In genomic region chr7:150404172-150404784, GRCh38 we compare ENCODE assay signal across 8 cellular contexts. TPM values are rescaled to one million over a fixed set of nuclear protein-coding genes. Genes with fewer than 3 reads are reported as not detected.
DNase-seq lines count a peak whose midpoint lies in the region; ATAC-seq, FAIRE-seq and TF ChIP-seq lines count a peak whose summit lies in the region.

No MANE protein-coding gene starts in this region.

- POLR2A ChIA-PET in endothelial cell of umbilical vein (lab: Charles Lee), result interaction anchor here (0.8 kb wide), 1 partner anchor 26 kb away, joined by 4 read pairs; no protein-coding TSS in a partner anchor

- H3K79me2 ChIP-seq in DND-41 (ENCODE audit: insufficient read depth, low read length), result peaks cover 62% of the 10 kb centered on the region
- H3K79me2 ChIP-seq in endothelial cell of umbilical vein (ENCODE audit: control insufficient read depth, insufficient read depth, low read length), result no peaks in the 10 kb centered on the region
- no peaks in the 10 kb centered on the region for H3K79me2 ChIP-seq in neural progenitor cell (ENCODE audit: low read depth)

- DNase-seq in DND-41 (peak; percentile 41), Peyer's patch (peak in 2 of 3 donors; percentile 35 to 39), endothelial cell of umbilical vein (ENCODE audit: low read depth, low spot score) (peak; percentile 38), neural progenitor cell (ENCODE audit: low spot score) (no peak), amygdala (lab: John Stamatoyannopoulos, UW) (no peak), activated gamma-delta T cell treated with Interleukin-2 at 50 U/mL for 16 hours (no peak)
- no peak for DNase-seq in effector CD4-positive, alpha-beta T cell

- intact Hi-C loops in endothelial cell of umbilical vein (cut with micrococcal nuclease), result no loop called here

- TF ChIP-seq POLR2A in Peyer's patch (IDR thresholded peaks at IDR 0.05), result no peak
- TF ChIP-seq POLR2A in endothelial cell of umbilical vein (IDR thresholded peaks at IDR 0.05; ENCODE audit: low read depth, low read length), result no peak

- H3K4me3 ChIP-seq in DND-41 (ENCODE audit: low read depth in 1 of 2, low read length in 2 of 2), result peak overlapping the region; percentile 75 to 83
- H3K4me3 ChIP-seq in Peyer's patch, result peak overlapping the region; percentile 60 to 74 (median 70)
- H3K4me3 ChIP-seq in endothelial cell of umbilical vein (replicated peaks in 1 of 3; ENCODE audit: insufficient read depth in 1 of 3, low read depth in 1 of 3, low read length in 3 of 3), result peak overlapping the region; percentile 68 to 81 (median 79)
- peak overlapping the region; percentile 74 for H3K4me3 ChIP-seq in neural progenitor cell

- H3K27ac ChIP-seq in DND-41 (ENCODE audit: low read length), result peak overlapping the region; percentile 95
- H3K27ac ChIP-seq in Peyer's patch, result peak overlapping the region; percentile 92 to 97 (median 94)
- H3K27ac ChIP-seq in endothelial cell of umbilical vein (ENCODE audit: insufficient read depth, low read depth, low read length), result peak overlapping the region; percentile 71
- H3K27ac ChIP-seq in neural progenitor cell, result no peak overlapping the region

- no peaks in the 10 kb centered on the region for H3K9me3 Mint-ChIP-seq in neural progenitor cell

- H3K27me3 Mint-ChIP-seq in neural progenitor cell (ENCODE audit: insufficient read depth, low read depth), result peaks cover 8% of the 10 kb centered on the region

- ATAC-seq in DND-41 (ENCODE audit: insufficient read depth, low read depth) (no peak), GM21529 (IDR thresholded peaks at IDR 0.05; ENCODE audit: unreplicated experiment) (no peak)

- peaks cover 58% of the 10 kb centered on the region for H3F3A ChIP-seq in neural progenitor cell (ENCODE audit: low read depth)

- H3K9me1 ChIP-seq in endothelial cell of umbilical vein (replicated peaks; ENCODE audit: control insufficient read depth, extremely low read depth, insufficient read depth, low read length), result no peaks in the 10 kb centered on the region

- H2AFZ ChIP-seq in DND-41 (ENCODE audit: low read depth, low read length) (peak overlapping the region; percentile 72), endothelial cell of umbilical vein (ENCODE audit: low read depth, low read length) (peak overlapping the region; percentile 96), neural progenitor cell (replicated peaks) (peak overlapping the region; percentile 89)

- CTCF ChIA-PET in endothelial cell of umbilical vein (lab: Charles Lee), result interaction anchor here (0.8 to 1.3 kb wide), 4 partner anchors 26 to 49 kb away, joined by 3 to 5 read pairs (median 4); no protein-coding TSS in a partner anchor

- H4K20me1 ChIP-seq in DND-41 (ENCODE audit: insufficient read depth, low read length) (no peaks in the 10 kb centered on the region), endothelial cell of umbilical vein (replicated peaks; ENCODE audit: control insufficient read depth, extremely low read depth, insufficient read depth, low read length) (no peaks in the 10 kb centered on the region), neural progenitor cell (ENCODE audit: low read depth) (peaks cover 15% of the 10 kb centered on the region)

- H3K4me3 Mint-ChIP-seq in neural progenitor cell, result peak overlapping the region; percentile 81

- H3K36me3 Mint-ChIP-seq in neural progenitor cell, result peaks cover 8% of the 10 kb centered on the region

- H3K36me3 ChIP-seq in DND-41 (ENCODE audit: insufficient read depth, low read length), result peaks cover 24% of the 10 kb centered on the region
- peaks cover 0 to 3% (median 0%) of the 10 kb centered on the region in 3 donors for H3K36me3 ChIP-seq in Peyer's patch
- H3K36me3 ChIP-seq in endothelial cell of umbilical vein (ENCODE audit: control insufficient read depth in 2 of 2, extremely low read depth in 1 of 2, insufficient read depth in 2 of 2, low read length in 2 of 2), result no peaks in the 10 kb centered on the region
- H3K36me3 ChIP-seq in neural progenitor cell, result no peaks in the 10 kb centered on the region

- no peaks in the 10 kb centered on the region for H3K9me3 ChIP-seq in DND-41 (ENCODE audit: insufficient read depth, low read length, severe bottlenecking)
- no peaks in the 10 kb centered on the region for H3K9me3 ChIP-seq in Peyer's patch
- H3K9me3 ChIP-seq in endothelial cell of umbilical vein (replicated peaks; ENCODE audit: control insufficient read depth, insufficient read depth, low read length), result no peaks in the 10 kb centered on the region
- H3K9me3 ChIP-seq in neural progenitor cell (ENCODE audit: low read depth), result no peaks in the 10 kb centered on the region

- H3K4me1 ChIP-seq in DND-41 (ENCODE audit: insufficient read depth, low read length) (peaks cover 57% of the 10 kb centered on the region), Peyer's patch (peaks cover 5 to 39% (median 18%) of the 10 kb centered on the region in 4 donors), endothelial cell of umbilical vein (ENCODE audit: control insufficient read depth, extremely low read depth, insufficient read depth, low read length) (peaks cover 15% of the 10 kb centered on the region), neural progenitor cell (peaks cover 66% of the 10 kb centered on the region)

- dilution Hi-C loops in endothelial cell of umbilical vein (cut with MboI; ENCODE audit: extremely low pct_ligation_motif_present, low sequenced_read_pairs), result no loop called here

- H3K9ac ChIP-seq in DND-41 (ENCODE audit: low read depth, low read length) (peak overlapping the region; percentile 99), endothelial cell of umbilical vein (replicated peaks; ENCODE audit: extremely low read depth, insufficient read depth, low read length) (peak overlapping the region; percentile 81), neural progenitor cell (no peak overlapping the region)

- H3K4me2 ChIP-seq in DND-41 (ENCODE audit: insufficient read depth, low read length), result peak overlapping the region; percentile 85
- peak overlapping the region; percentile 83 for H3K4me2 ChIP-seq in endothelial cell of umbilical vein (ENCODE audit: insufficient read depth, low read length)
- peak overlapping the region; percentile 86 for H3K4me2 ChIP-seq in neural progenitor cell

- FAIRE-seq in endothelial cell of umbilical vein (lab: Jason Lieb, UNC), result peak; percentile 12

- H3K27me3 ChIP-seq in DND-41 (ENCODE audit: insufficient read depth, low read length, poor library complexity) (no peaks in the 10 kb centered on the region), Peyer's patch (no peaks in the 10 kb centered on the region), endothelial cell of umbilical vein (ENCODE audit: control insufficient read depth in 2 of 2, insufficient read depth in 2 of 2, low read length in 2 of 2) (no peaks in the 10 kb centered on the region), neural progenitor cell (no peaks in the 10 kb centered on the region)

- H3K27ac Mint-ChIP-seq in neural progenitor cell, result peak overlapping the region; percentile 95

- BruUV-seq in endothelial cell of umbilical vein (replicated peaks; lab: Mats Ljungman, UMichigan), result no TSS peak

- TF ChIP-seq CTCF in DND-41 (IDR thresholded peaks at IDR 0.05; ENCODE audit: borderline replicate concordance, extremely low read depth, low read length, poor library complexity, severe bottlenecking) (no peak), Peyer's patch (IDR thresholded peaks at IDR 0.05) (no peak), endothelial cell of umbilical vein (IDR thresholded peaks at IDR 0.05; ENCODE audit: extremely low read depth in 1 of 2, insufficient read depth in 1 of 2, low read depth in 1 of 2, low read length in 2 of 2) (no peak), neural progenitor cell (IDR thresholded peaks at IDR 0.05) (no peak)

- peaks cover 75% of the 10 kb centered on the region for H3K4me1 Mint-ChIP-seq in neural progenitor cell

TF ChIP-seq in endothelial cell of umbilical vein, 7 proteins besides CTCF, POLR2A, EP300 and RAD21 (continues in another document):
- no peak for TF ChIP-seq JUN (IDR thresholded peaks at IDR 0.05; ENCODE audit: borderline replicate concordance, insufficient read depth, insufficient read length, low read depth)
- TF ChIP-seq EZH2 (IDR thresholded peaks at IDR 0.05; ENCODE audit: borderline replicate concordance, low read depth, low read length, severe bottlenecking), result no peak

RNA-seq across cellular contexts. Expression of gene ZNF775, which starts 25.1 kb away (rescaled TPM):
- total RNA-seq in Peyer's patch (1 to 10 TPM; 1.7 to 2.8 (median 2.5) TPM), endothelial cell of umbilical vein (8.3 and 9.7 TPM in 2 replicates), neural progenitor cell (ENCODE audit: low replicate concordance) (3.0 and 26.1 TPM in 2 replicates)
- 5.8 and 7.4 TPM in 2 replicates for polyA plus RNA-seq in endothelial cell of umbilical vein
- polyA plus RNA-seq in endothelial cell of umbilical vein (2011; cell fraction: cytosol; rRNA removed), result 2.6 and 4.3 TPM in 2 replicates
- polyA plus RNA-seq in endothelial cell of umbilical vein (2011; cell fraction: nucleus; rRNA removed), result 2.7 and 3.0 TPM in 2 replicates
- 3.6 and 5.0 TPM in 2 replicates for polyA plus RNA-seq in endothelial cell of umbilical vein (2012)
- 2.3 and 3.7 TPM in 2 replicates for polyA minus RNA-seq in endothelial cell of umbilical vein
- polyA minus RNA-seq in endothelial cell of umbilical vein (2011; cell fraction: cytosol; rRNA and poly(A)+ RNA removed), result 1.0 TPM
- polyA minus RNA-seq in endothelial cell of umbilical vein (2011; cell fraction: nucleus; rRNA and poly(A)+ RNA removed), result 0.58 and 2.4 TPM in 2 replicates

RNA-seq across cellular contexts. Expression of gene REPIN1, which starts 35.7 kb away (rescaled TPM):
- total RNA-seq in Peyer's patch, result 100 to 1,000 TPM; 138 to 209 (median 159) TPM
- 139 and 140 TPM in 2 replicates for total RNA-seq in endothelial cell of umbilical vein
- 108 and 116 TPM in 2 replicates for polyA plus RNA-seq in endothelial cell of umbilical vein
- polyA plus RNA-seq in endothelial cell of umbilical vein (2011; cell fraction: cytosol; rRNA removed), result 75.8 and 97.4 TPM in 2 replicates
- 109 and 118 TPM in 2 replicates for polyA plus RNA-seq in endothelial cell of umbilical vein (2011; cell fraction: nucleus; rRNA removed)
- 79.2 and 83.8 TPM in 2 replicates for polyA plus RNA-seq in endothelial cell of umbilical vein (2012)
- polyA minus RNA-seq in endothelial cell of umbilical vein, result 62.8 and 65.7 TPM in 2 replicates
- polyA minus RNA-seq in endothelial cell of umbilical vein (2011; cell fraction: cytosol; rRNA and poly(A)+ RNA removed), result 54.0 TPM
- 37.4 and 48.4 TPM in 2 replicates for polyA minus RNA-seq in endothelial cell of umbilical vein (2011; cell fraction: nucleus; rRNA and poly(A)+ RNA removed)
- 18.0 and 58.9 TPM in 2 replicates for total RNA-seq in neural progenitor cell (ENCODE audit: low replicate concordance)

RNA-seq across cellular contexts. Expression of gene GIMAP8, which starts 46.2 kb away (rescaled TPM):
- total RNA-seq in Peyer's patch (10 to 100 TPM in 1 of 4 donors, 1 to 10 TPM in 2, under 1 TPM in 1; 0.88 to 19.8 (median 5.2) TPM), endothelial cell of umbilical vein (67.5 and 71.8 TPM in 2 replicates), neural progenitor cell (ENCODE audit: low replicate concordance) (not detected in 2 replicates)
- 25.3 and 32.2 TPM in 2 replicates for polyA plus RNA-seq in endothelial cell of umbilical vein
- 36.2 and 42.4 TPM in 2 replicates for polyA plus RNA-seq in endothelial cell of umbilical vein (2011; cell fraction: cytosol; rRNA removed)
- polyA plus RNA-seq in endothelial cell of umbilical vein (2011; cell fraction: nucleus; rRNA removed), result 51.4 and 53.1 TPM in 2 replicates
- polyA plus RNA-seq in endothelial cell of umbilical vein (2012), result 23.3 and 30.6 TPM in 2 replicates
- polyA minus RNA-seq in endothelial cell of umbilical vein, result 61.1 and 65.6 TPM in 2 replicates
- polyA minus RNA-seq in endothelial cell of umbilical vein (2011; cell fraction: cytosol; rRNA and poly(A)+ RNA removed), result not detected
- 31.7 and 33.7 TPM in 2 replicates for polyA minus RNA-seq in endothelial cell of umbilical vein (2011; cell fraction: nucleus; rRNA and poly(A)+ RNA removed)

Comparison
In these comparisons a context has a peak if more than half of its experiments do, and no peak if none do; other contexts are left out.
1. DNase-seq: peak in DND-41 (single experiment), Peyer's patch (2 of 3) and endothelial cell of umbilical vein (single experiment); none in neural progenitor cell (single experiment), amygdala (0 of 56), effector CD4-positive, alpha-beta T cell (single experiment) and activated gamma-delta T cell treated with Interleukin-2 at 50 U/mL for 16 hours (single experiment).
2. Peak in every context shown above with its lines, with median percentiles within 50 percentile points of each other: H2AFZ ChIP-seq, H3K4me2 ChIP-seq and H3K4me3 ChIP-seq.